23 cellular contexts compared by ENCODE assay signal in genomic region chr18:79560861-79561210, GRCh38.
A peak's percentile ranks its signal among the peaks of the same experiment; 100 is the strongest.
DNase-seq lines count a peak whose midpoint lies in the region; ATAC-seq lines count a peak whose summit lies in the region.
"Had no signal": no experiment of that assay in that cellular context is flagged by ENCODE, and none has a peak within 500 bp of the region (broad histone marks: within the 10 kb centered on the region; RNA-seq: fewer than 3 reads in every experiment).

No MANE protein-coding gene starts in this region.

- no peak overlapping the region for H3K27ac Mint-ChIP-seq in activated CD8-positive, alpha-beta memory T cell treated with anti-CD3 and anti-CD28 coated beads, Interleukin-2, amount 10 ng/mL, durations not matched to agents 7 days and 5 days
- H3K27ac Mint-ChIP-seq: CD14-positive monocyte; CD4-positive, alpha-beta T cell had no signal

- H3K4me3 ChIP-seq in SJSA1 = no peak overlapping the region
- H3K4me3 ChIP-seq: A549; BLaER1 treated with 17β-estradiol and CSF1 and Interleukin-3, amounts not matched to agents 10 nM and 100 nM; GM12878; GM23248 had no signal

- peak; percentile 92 to 97 for DNase-seq in SJSA1 (ENCODE audit: low read depth in 1 of 2, low spot score in 2 of 2)
- peak; percentile 10 for DNase-seq in islet precursor cell
- peak; percentile 25 for DNase-seq in sciatic nerve (ENCODE audit: low spot score)
- DNase-seq in activated CD8-positive, alpha-beta memory T cell treated with anti-CD3 and anti-CD28 coated beads, Interleukin-2, amount 10 ng/mL, durations not matched to agents 7 days and 5 days = no peak
- DNase-seq in T-helper 2 cell = no peak
- DNase-seq: 8988T, ACHN, AML-193, BE2C, DMS 273 treated with DMSO at 0.1 percent for 48 hours, DMS79, EL, GDM1, GM23248, H7, HCEC 1CT had no signal

- CTCF ChIA-PET in activated CD8-positive, alpha-beta memory T cell treated with anti-CD3 and anti-CD28 coated beads, Interleukin-2, amount 10 ng/mL, durations not matched to agents 7 days and 5 days (lab: Charles Lee) = no interaction called here

- H3K4me3 Mint-ChIP-seq in activated CD8-positive, alpha-beta memory T cell treated with anti-CD3 and anti-CD28 coated beads, Interleukin-2, amount 10 ng/mL, durations not matched to agents 7 days and 5 days = no peak overlapping the region
- H3K4me3 Mint-ChIP-seq: CD14-positive monocyte; CD4-positive, alpha-beta T cell; CD8-positive, alpha-beta memory T cell had no signal

- intact Hi-C loops in sciatic nerve (cut with DNase I) = no loop called here

- no peaks in the 10 kb centered on the region for H3K27me3 Mint-ChIP-seq in activated CD8-positive, alpha-beta memory T cell treated with anti-CD3 and anti-CD28 coated beads, Interleukin-2, amount 10 ng/mL, durations not matched to agents 7 days and 5 days
- H3K27me3 Mint-ChIP-seq: CD4-positive, alpha-beta T cell; CD8-positive, alpha-beta memory T cell had no signal

- H3K9me3 Mint-ChIP-seq in activated CD8-positive, alpha-beta memory T cell treated with anti-CD3 and anti-CD28 coated beads, Interleukin-2, amount 10 ng/mL, durations not matched to agents 7 days and 5 days (ENCODE audit: low read depth) = no peaks in the 10 kb centered on the region
- H3K9me3 Mint-ChIP-seq: CD4-positive, alpha-beta T cell had no signal

- H3K4me1 ChIP-seq in SJSA1 (replicated peaks) = peaks cover 39% of the 10 kb centered on the region
- H3K4me1 ChIP-seq: A549, BE2C had no signal

- H3K36me3 ChIP-seq in SJSA1 = no peaks in the 10 kb centered on the region
- H3K36me3 ChIP-seq: BE2C; BLaER1 treated with 17β-estradiol and CSF1 and Interleukin-3, amounts not matched to agents 10 nM and 100 nM had no signal

- no peaks in the 10 kb centered on the region for H3K9me3 ChIP-seq in SJSA1 (replicated peaks)
- H3K9me3 ChIP-seq: A549, BE2C had no signal

- H3K27ac ChIP-seq in SJSA1 = peak overlapping the region; percentile 84
- H3K27ac ChIP-seq: A549; BLaER1 treated with 17β-estradiol and CSF1 and Interleukin-3, amounts not matched to agents 10 nM and 100 nM; GM23248 had no signal

- H3K4me1 Mint-ChIP-seq in activated CD8-positive, alpha-beta memory T cell treated with anti-CD3 and anti-CD28 coated beads, Interleukin-2, amount 10 ng/mL, durations not matched to agents 7 days and 5 days = no peaks in the 10 kb centered on the region
- H3K4me1 Mint-ChIP-seq: CD14-positive monocyte; CD8-positive, alpha-beta memory T cell had no signal

- H3K36me3 Mint-ChIP-seq in activated CD8-positive, alpha-beta memory T cell treated with anti-CD3 and anti-CD28 coated beads, Interleukin-2, amount 10 ng/mL, durations not matched to agents 7 days and 5 days = no peaks in the 10 kb centered on the region
- H3K36me3 Mint-ChIP-seq: CD14-positive monocyte; CD8-positive, alpha-beta memory T cell had no signal

- no peak for ATAC-seq in sciatic nerve
- ATAC-seq in HG02970 (IDR thresholded peaks at IDR 0.05; ENCODE audit: low FRiP score, unreplicated experiment) = no peak
- ATAC-seq in activated CD8-positive, alpha-beta memory T cell treated with anti-CD3 and anti-CD28 coated beads, Interleukin-2, amount 10 ng/mL, durations not matched to agents 7 days and 5 days = no peak
- ATAC-seq: A549, GM12878 had no signal

- H3K27me3 ChIP-seq in SJSA1 (replicated peaks) = no peaks in the 10 kb centered on the region
- H3K27me3 ChIP-seq: BE2C; BLaER1 treated with 17β-estradiol and CSF1 and Interleukin-3, amounts not matched to agents 10 nM and 100 nM had no signal

Comparison
In these comparisons a context has a peak if more than half of its experiments do, and no peak if none do; other contexts are left out.
1. DNase-seq: peak in SJSA1 (2 of 2), islet precursor cell (single experiment) and sciatic nerve (single experiment); none in activated CD8-positive, alpha-beta memory T cell treated with anti-CD3 and anti-CD28 coated beads, Interleukin-2, amount 10 ng/mL, durations not matched to agents 7 days and 5 days (single experiment) and T-helper 2 cell (0 of 5).